ENCODE assay signal across 7 cellular contexts in genomic region chr11:68009391-68010000, GRCh38. TPM values are rescaled to one million over a fixed set of nuclear protein-coding genes. Genes with fewer than 3 reads are reported as not detected.
DNase-seq lines count a peak whose midpoint lies in the region; ATAC-seq and TF ChIP-seq lines count a peak whose summit lies in the region.

No MANE protein-coding gene starts in this region.

- no peaks in the 10 kb centered on the region for H3K27me3 ChIP-seq in HCT116 (ENCODE audit: insufficient read depth, low read length)
- H3K27me3 ChIP-seq in SJCRH30 = no peaks in the 10 kb centered on the region

- TSS peak; percentile 34 for BruUV-seq in HCT116 (replicated peaks; lab: Mats Ljungman, UMichigan)

- H3K9me2 ChIP-seq in HCT116 (ENCODE audit: insufficient read depth) = no peaks in the 10 kb centered on the region

- peaks cover 20% of the 10 kb centered on the region; the same call in 1 of the 2 replicates for H3K79me2 ChIP-seq in HCT116 (ENCODE audit: insufficient read depth, low read length)

- no peaks in the 10 kb centered on the region for H4K20me1 ChIP-seq in HCT116 (ENCODE audit: insufficient read depth)

- intact Hi-C loops in HCT116 (cut with micrococcal nuclease) = no loop called here

- no peak for TF ChIP-seq RAD21 in HCT116 (IDR thresholded peaks at IDR 0.05; ENCODE audit: low read depth)

- peaks cover 63 to 80% of the 10 kb centered on the region in 2 experiments for H3K4me1 ChIP-seq in HCT116 (ENCODE audit: control insufficient read depth in 1 of 2, insufficient read depth in 2 of 2, low read length in 2 of 2)
- H3K4me1 ChIP-seq in SJCRH30 = peaks cover 36% of the 10 kb centered on the region

- no peak overlapping the region for H2AFZ ChIP-seq in HCT116 (ENCODE audit: low read depth, low read length, poor library complexity, severe bottlenecking)

- peak overlapping the region; percentile 97 for H3K4me2 ChIP-seq in HCT116 (ENCODE audit: low read length)

- POLR2A ChIA-PET in HCT116 (lab: Charles Lee) = interaction anchor here (1.3 to 1.4 kb wide), 4 partner anchors 12 to 29 kb away, joined by 3 to 9 read pairs (median 6); partner anchors contain the start of gene TCIRG1

- ATAC-seq in HCT116 = no peak
- ATAC-seq in HG03457 (IDR thresholded peaks at IDR 0.05; ENCODE audit: unreplicated experiment) = no peak

- TF ChIP-seq CTCF in HCT116 (IDR thresholded peaks at IDR 0.05 in 2 of 3, conservative IDR thresholded peaks at IDR 0.05 in 1 of 3; ENCODE audit: borderline replicate concordance in 1 of 3, insufficient read depth in 1 of 3, low read depth in 2 of 3, low read length in 2 of 3) = peak in 1 of 3 experiments; percentile 40; a peak in 2 of 6 replicates

- no peak for DNase-seq in HCT116 (ENCODE audit: low read depth, low spot score)
- DNase-seq in SJCRH30 = no peak
- DNase-seq in fibroblast of peridontal ligament (ENCODE audit: extremely low read depth) = peak; percentile 57
- DNase-seq in HuH-7 (ENCODE audit: low spot score) = no peak
- no peak for DNase-seq in NCI-H774 (lab: John Stamatoyannopoulos, UW)

- H3K9me3 ChIP-seq in HCT116 (ENCODE audit: control insufficient read depth in 1 of 2, insufficient read depth in 1 of 2, low read depth in 1 of 2, low read length in 2 of 2) = no peaks in the 10 kb centered on the region
- no peaks in the 10 kb centered on the region for H3K9me3 ChIP-seq in SJCRH30 (replicated peaks)

- H3K4me3 ChIP-seq in HCT116 (replicated peaks in 1 of 2; ENCODE audit: low read depth in 1 of 2, low read length in 2 of 2) (peak overlapping the region; percentile 57 to 71), SJCRH30 (peak overlapping the region; percentile 51), skin epidermis (peak overlapping the region in 3 of 7 experiments; percentile 18 to 31 (median 30))

- H3K9ac ChIP-seq in HCT116 (ENCODE audit: low read length) = peak overlapping the region; percentile 86

- no peak for TF ChIP-seq POLR2A in HCT116 (IDR thresholded peaks at IDR 0.05; ENCODE audit: borderline replicate concordance, extremely low read depth, insufficient read depth, insufficient read length)

- H3K27ac ChIP-seq in HCT116 (ENCODE audit: low read depth, low read length) = peak overlapping the region; percentile 96
- H3K27ac ChIP-seq in SJCRH30 = peak overlapping the region; percentile 83
- peak overlapping the region in 19 of 21 experiments; percentile 46 to 90 (median 73) for H3K27ac ChIP-seq in skin epidermis

- CTCF ChIA-PET in HCT116 (lab: Charles Lee) = interaction anchor here (1.0 to 2.1 kb wide), 3 partner anchors 11 to 202 kb away, joined by 3 to 9 read pairs (median 4); no protein-coding TSS in a partner anchor

- RAD21 ChIA-PET in HCT116 (lab: Charles Lee; ENCODE audit: low non-redundant PET in 1 of 2, low total read pairs in 2 of 2, uncharacterized antibody in 2 of 2, unreplicated experiment in 2 of 2) = interaction anchor here (0.7 to 1.7 kb wide), 2 partner anchors 11 to 12 kb away, joined by 3 to 7 read pairs; no protein-coding TSS in a partner anchor

- no peaks in the 10 kb centered on the region for H3K36me3 ChIP-seq in HCT116 (ENCODE audit: control insufficient read depth in 1 of 2, insufficient read depth in 2 of 2, low read length in 2 of 2)
- no peaks in the 10 kb centered on the region for H3K36me3 ChIP-seq in SJCRH30

TF ChIP-seq in HCT116, 20 proteins besides CTCF, POLR2A, EP300 and RAD21:
- no peak for TF ChIP-seq CEBPB (IDR thresholded peaks at IDR 0.05; ENCODE audit: low read depth)
- TF ChIP-seq EZH2phosphoT487 (IDR thresholded peaks at IDR 0.05; ENCODE audit: borderline replicate concordance) = no peak
- TF ChIP-seq ATF3 (IDR thresholded peaks at IDR 0.05) = no peak
- no peak for TF ChIP-seq EZH2 (IDR thresholded peaks at IDR 0.05)
- TF ChIP-seq MAX (IDR thresholded peaks at IDR 0.05) = no peak
- no peak for TF ChIP-seq TCF7L2 (IDR thresholded peaks at IDR 0.05; ENCODE audit: borderline replicate concordance, extremely low read depth, insufficient read depth, insufficient read length)
- TF ChIP-seq CBX3 (IDR thresholded peaks at IDR 0.05; ENCODE audit: low read depth) = no peak
- TF ChIP-seq FOSL1 (IDR thresholded peaks at IDR 0.05; ENCODE audit: low read depth) = no peak
- no peak for TF ChIP-seq SP1 (IDR thresholded peaks at IDR 0.05; ENCODE audit: low read depth)
- TF ChIP-seq JUND (IDR thresholded peaks at IDR 0.05) = no peak
- no peak for TF ChIP-seq EGR1 (IDR thresholded peaks at IDR 0.05; ENCODE audit: low read depth)
- no peak for TF ChIP-seq POLR2AphosphoS5 (IDR thresholded peaks at IDR 0.05; ENCODE audit: low read depth, low read length)
- TF ChIP-seq ELF1 (IDR thresholded peaks at IDR 0.05; ENCODE audit: borderline replicate concordance, low read depth) = no peak
- TF ChIP-seq SIN3A (IDR thresholded peaks at IDR 0.05; ENCODE audit: low read depth) = no peak

RNA-seq across cellular contexts. Expression of gene ALDH3B1, which starts 0.6 kb away (rescaled TPM):
- 25.5 TPM for total RNA-seq in HCT116 (2021; ENCODE audit: unreplicated experiment)
- polyA plus RNA-seq in HCT116 (2012) = 28.9 and 39.8 TPM in 2 replicates
- total RNA-seq in SJCRH30 (2014; rRNA removed; shearing (Covaris generic)) = 0.51 and 0.53 TPM in 2 replicates

RNA-seq across cellular contexts. Expression of gene UNC93B1, which starts 5.6 kb away (rescaled TPM):
- 72.9 TPM for total RNA-seq in HCT116 (2021; ENCODE audit: unreplicated experiment)
- polyA plus RNA-seq in HCT116 (2012) = 55.1 and 67.6 TPM in 2 replicates
- total RNA-seq in SJCRH30 (2014; rRNA removed; shearing (Covaris generic)) = not detected in 2 replicates

RNA-seq across cellular contexts. Expression of gene NDUFS8, which starts 21.0 kb away (rescaled TPM):
- total RNA-seq in HCT116 (2021; ENCODE audit: unreplicated experiment) = 189 TPM
- 245 and 268 TPM in 2 replicates for polyA plus RNA-seq in HCT116 (2012)
- 77.7 and 103 TPM in 2 replicates for total RNA-seq in SJCRH30 (2014; rRNA removed; shearing (Covaris generic))

RNA-seq across cellular contexts. Expression of gene TCIRG1, which starts 29.3 kb away (rescaled TPM):
- total RNA-seq in HCT116 (2021; ENCODE audit: unreplicated experiment) = 101 TPM
- 88.7 and 97.2 TPM in 2 replicates for polyA plus RNA-seq in HCT116 (2012)
- total RNA-seq in SJCRH30 (2014; rRNA removed; shearing (Covaris generic)) = 2.7 and 6.1 TPM in 2 replicates

Comparison
In these comparisons a context has a peak if more than half of its experiments do, and no peak if none do; other contexts are left out.
1. RNA of gene ALDH3B1, which starts 0.6 kb away (total RNA-seq): 25.5 TPM in HCT116 (single experiment); 0.51 to 0.53 TPM in SJCRH30; every median in the first group is over 10 times any median in the second.
2. RNA of gene UNC93B1, which starts 5.6 kb away (total RNA-seq): 72.9 TPM in HCT116 (single experiment); not detected in SJCRH30; every median in the first group is over 10 times any median in the second.
3. Peak in every context shown above with its lines, with median percentiles within 50 percentile points of each other: H3K27ac ChIP-seq.